ENCODE assay signal across 8 cellular contexts in the genomic region with DNA sequence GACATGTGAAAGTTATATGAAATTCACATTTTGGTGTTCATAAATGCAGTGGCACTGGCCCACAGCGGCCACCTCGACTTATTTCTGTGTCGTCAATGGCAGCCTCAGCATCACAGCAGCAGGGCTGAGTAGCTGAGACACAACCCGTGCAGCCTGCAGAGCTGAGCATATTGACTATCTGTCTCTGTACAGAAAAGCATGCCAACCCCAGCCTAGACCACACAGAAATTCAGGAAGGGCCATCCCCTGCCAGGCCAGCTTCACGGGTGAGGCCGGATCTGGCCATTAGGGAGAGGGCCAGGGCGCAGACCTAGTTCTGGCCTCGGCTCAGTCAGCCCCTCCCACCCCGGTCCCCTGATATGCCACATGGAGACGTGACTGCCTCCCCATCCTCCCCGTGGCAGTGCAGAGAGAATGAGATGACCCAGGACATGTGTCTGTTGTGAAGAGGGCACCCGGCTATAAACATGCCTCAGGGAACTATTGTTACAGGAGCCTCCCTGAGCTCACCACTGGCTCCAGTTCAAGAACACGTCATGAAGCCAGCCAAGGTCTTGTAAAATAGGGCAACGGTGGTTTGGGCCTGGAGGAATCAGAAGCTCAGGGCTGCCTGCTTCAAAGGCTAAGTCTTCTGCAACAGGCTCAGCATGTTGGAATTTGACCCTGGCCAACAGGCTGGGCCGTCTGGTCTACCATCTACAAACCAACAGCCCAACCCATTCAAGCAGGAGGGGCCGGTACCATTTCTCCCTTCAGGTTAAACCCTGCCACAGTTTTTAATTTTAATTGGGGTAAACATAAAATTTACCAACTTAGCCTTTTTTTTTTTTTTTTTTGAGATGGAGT. TPM values are rescaled to one million over a fixed set of nuclear protein-coding genes. Genes with fewer than 3 reads are reported as not detected.
DNase-seq lines count a peak whose midpoint lies in the region; ATAC-seq, FAIRE-seq and TF ChIP-seq lines count a peak whose summit lies in the region.

No MANE protein-coding gene starts in this region.

- CTCF ChIA-PET in RWPE1 (lab: Yijun Ruan, JAX), result interaction anchor here (0.7 kb wide), 1 partner anchor 41 kb away, joined by 3 read pairs; no protein-coding TSS in a partner anchor

- H3K27ac Mint-ChIP-seq in progenitor cell of endocrine pancreas, result no peak overlapping the region
- H3K27ac Mint-ChIP-seq in activated naive CD8-positive, alpha-beta T cell treated with anti-CD3 and anti-CD28 coated beads for 36 hours, result no peak overlapping the region

- POLR2A ChIA-PET in RWPE1 (lab: Yijun Ruan, JAX; ENCODE audit: low non-redundant PET), result interaction anchor here (0.6 to 0.7 kb wide), 2 partner anchors 8 to 16 kb away, joined by 3 to 6 read pairs; no protein-coding TSS in a partner anchor

- no peak for TF ChIP-seq POLR2A in H54 (IDR thresholded peaks at IDR 0.05; ENCODE audit: low read depth, low read length)

- peaks cover 2% of the 10 kb centered on the region for H3K36me3 Mint-ChIP-seq in progenitor cell of endocrine pancreas (ENCODE audit: insufficient read depth)
- peaks cover 5% of the 10 kb centered on the region for H3K36me3 Mint-ChIP-seq in activated naive CD8-positive, alpha-beta T cell treated with anti-CD3 and anti-CD28 coated beads for 36 hours

- peak; percentile 89 for DNase-seq in H54 (ENCODE audit: insufficient read length, low spot score)
- peak; percentile 93 for DNase-seq in RWPE1 (ENCODE audit: low spot score)
- DNase-seq in fibroblast of peridontal ligament (ENCODE audit: extremely low read depth), result peak; percentile 97
- DNase-seq in pons (ENCODE audit: low spot score), result peak; percentile 89
- DNase-seq in progenitor cell of endocrine pancreas (ENCODE audit: low spot score, unreplicated experiment), result no peak
- DNase-seq in activated naive CD8-positive, alpha-beta T cell treated with anti-CD3 and anti-CD28 coated beads for 36 hours, result no peak

- peaks cover 7% of the 10 kb centered on the region for H3K4me1 Mint-ChIP-seq in progenitor cell of endocrine pancreas (ENCODE audit: low read depth)
- H3K4me1 Mint-ChIP-seq in activated naive CD8-positive, alpha-beta T cell treated with anti-CD3 and anti-CD28 coated beads for 36 hours, result no peaks in the 10 kb centered on the region

- no peak overlapping the region for H3K4me3 Mint-ChIP-seq in progenitor cell of endocrine pancreas (ENCODE audit: low read depth)
- no peak overlapping the region for H3K4me3 Mint-ChIP-seq in activated naive CD8-positive, alpha-beta T cell treated with anti-CD3 and anti-CD28 coated beads for 36 hours

- peak; percentile 88 for FAIRE-seq in H54 (lab: Jason Lieb, UNC)

- H3K9me3 Mint-ChIP-seq in progenitor cell of endocrine pancreas (ENCODE audit: low read depth), result no peaks in the 10 kb centered on the region
- no peaks in the 10 kb centered on the region for H3K9me3 Mint-ChIP-seq in activated naive CD8-positive, alpha-beta T cell treated with anti-CD3 and anti-CD28 coated beads for 36 hours

- ATAC-seq in GM18868 (IDR thresholded peaks at IDR 0.05; ENCODE audit: unreplicated experiment) (no peak), HG02642 (IDR thresholded peaks at IDR 0.05; ENCODE audit: poor library complexity, unreplicated experiment) (no peak)

- H3K27me3 Mint-ChIP-seq in progenitor cell of endocrine pancreas, result peaks cover 6% of the 10 kb centered on the region
- H3K27me3 Mint-ChIP-seq in activated naive CD8-positive, alpha-beta T cell treated with anti-CD3 and anti-CD28 coated beads for 36 hours, result no peaks in the 10 kb centered on the region

- peak overlapping the region; percentile 89 for H3K27ac ChIP-seq in RWPE1

- TF ChIP-seq CTCF in RWPE1 (conservative IDR thresholded peaks at IDR 0.05; ENCODE audit: low read depth) (no peak), progenitor cell of endocrine pancreas (IDR thresholded peaks at IDR 0.05; ENCODE audit: unreplicated experiment) (no peak)

RNA-seq across cellular contexts. Expression of gene SCARB1, which starts 25.5 kb away (rescaled TPM):
- total RNA-seq in progenitor cell of endocrine pancreas, result 20.6 and 21.5 TPM in 2 replicates
- 10 to 100 TPM; 40.3 to 43.8 TPM for total RNA-seq in activated naive CD8-positive, alpha-beta T cell treated with anti-CD3 and anti-CD28 coated beads for 36 hours

Comparison
In these comparisons a context has a peak if more than half of its experiments do, and no peak if none do; other contexts are left out.
1. DNase-seq: peak in H54 (single experiment), RWPE1 (single experiment), fibroblast of peridontal ligament (single experiment) and pons (single experiment); none in progenitor cell of endocrine pancreas (single experiment) and activated naive CD8-positive, alpha-beta T cell treated with anti-CD3 and anti-CD28 coated beads for 36 hours (single experiment).